Comparison of ENCODE assay signal across 8 cellular contexts in the genomic region with DNA sequence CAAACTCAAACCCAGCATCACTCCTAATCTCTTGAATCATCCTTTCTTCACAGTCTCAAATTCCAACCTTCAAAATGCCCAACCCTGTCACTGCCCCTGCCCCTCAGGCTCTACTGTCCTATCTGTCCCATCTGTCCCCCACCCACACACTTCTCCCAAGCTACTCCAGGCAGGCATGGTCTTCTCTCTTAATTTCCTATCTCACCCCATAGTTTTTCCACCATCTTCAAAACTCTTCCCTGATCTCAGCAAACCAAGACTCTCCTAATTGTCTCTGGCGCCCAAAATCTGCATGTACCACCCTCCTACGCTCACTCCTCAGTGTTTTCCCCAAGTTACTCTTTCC. TPM values are rescaled to one million over a fixed set of nuclear protein-coding genes. Genes with fewer than 3 reads are reported as not detected.
DNase-seq lines count a peak whose midpoint lies in the region; ATAC-seq and TF ChIP-seq lines count a peak whose summit lies in the region.

No MANE protein-coding gene starts in this region.

- H3K36me3 Mint-ChIP-seq in WTC11 (no peaks in the 10 kb centered on the region), glutamatergic neuron (ENCODE audit: unreplicated experiment) (no peaks in the 10 kb centered on the region)

- CTCF ChIA-PET in WTC11 (lab: Charles Lee): interaction anchor here (0.6 to 1.1 kb wide), 5 partner anchors 12 to 255 kb away, joined by 3 to 9 read pairs (median 4); no protein-coding TSS in a partner anchor

- H3K27me3 Mint-ChIP-seq in WTC11 (ENCODE audit: low read depth) (no peaks in the 10 kb centered on the region), glutamatergic neuron (ENCODE audit: unreplicated experiment) (peaks cover 3% of the 10 kb centered on the region)

- H3K27ac Mint-ChIP-seq in WTC11 (peak overlapping the region; percentile 87), glutamatergic neuron (ENCODE audit: unreplicated experiment) (peak overlapping the region; percentile 96)

- peak overlapping the region; percentile 64 to 91 (median 81) for H3K4me3 ChIP-seq in skeletal muscle tissue (ENCODE audit: low read length in 3 of 3)

- peak overlapping the region; percentile 98 for H3K27ac ChIP-seq in skeletal muscle tissue (ENCODE audit: low read depth, low read length)

- ATAC-seq in GM21723 (IDR thresholded peaks at IDR 0.05; ENCODE audit: unreplicated experiment) (peak; percentile 3), WTC11 (no peak)

- TF ChIP-seq CTCF in WTC11 (IDR thresholded peaks at IDR 0.05) (no peak), glutamatergic neuron (IDR thresholded peaks at IDR 0.05; ENCODE audit: partially characterized antibody, unreplicated experiment) (no peak)

- no peaks in the 10 kb centered on the region for H3K9me3 ChIP-seq in skeletal muscle tissue (ENCODE audit: control insufficient read depth in 3 of 3, low read length in 3 of 3)

- H3K4me1 Mint-ChIP-seq in WTC11: peaks cover 6% of the 10 kb centered on the region
- peaks cover 2% of the 10 kb centered on the region for H3K4me1 Mint-ChIP-seq in glutamatergic neuron (ENCODE audit: low read depth, unreplicated experiment)

- POLR2A ChIA-PET in WTC11 (lab: Charles Lee): interaction anchor here (0.5 to 1.2 kb wide), 3 partner anchors 16 to 188 kb away, joined by 3 to 8 read pairs (median 5); no protein-coding TSS in a partner anchor

- H3K27me3 ChIP-seq in skeletal muscle tissue (ENCODE audit: control insufficient read depth in 3 of 3, insufficient read depth in 3 of 3, low read length in 3 of 3): no peaks in the 10 kb centered on the region

- H3K36me3 ChIP-seq in skeletal muscle tissue (ENCODE audit: control insufficient read depth in 3 of 3, insufficient read depth in 3 of 3, low read length in 3 of 3): no peaks in the 10 kb centered on the region

- H3K4me3 Mint-ChIP-seq in WTC11 (peak overlapping the region; percentile 95), glutamatergic neuron (ENCODE audit: unreplicated experiment) (peak overlapping the region; percentile 99)

- peak overlapping the region; percentile 86 to 92 (median 87) for H3K9ac ChIP-seq in skeletal muscle tissue (ENCODE audit: low read depth in 1 of 3, low read length in 3 of 3)

- no peak for DNase-seq in WTC11 (ENCODE audit: low spot score)
- DNase-seq in glutamatergic neuron: no peak
- DNase-seq in iPS-NIHi7 (ENCODE audit: extremely low spot score): no peak
- no peak for DNase-seq in activated CD4-positive, alpha-beta T cell treated with anti-CD3 and anti-CD28 coated beads, Interleukin-2, amount 50 U/mL, for 48 hours
- DNase-seq in T-helper 9 cell: no peak
- no peak for DNase-seq in HT-29 (ENCODE audit: low spot score)

- H3K4me1 ChIP-seq in skeletal muscle tissue (ENCODE audit: control insufficient read depth in 3 of 3, insufficient read depth in 3 of 3, low read length in 3 of 3): peaks cover 2 to 11% (median 8%) of the 10 kb centered on the region in 3 donors

- H3K9me3 Mint-ChIP-seq in WTC11 (no peaks in the 10 kb centered on the region), glutamatergic neuron (ENCODE audit: unreplicated experiment) (peaks cover 4% of the 10 kb centered on the region)

TF ChIP-seq in WTC11, 78 proteins besides CTCF, POLR2A, EP300 and RAD21 (continues in another document):
- TF ChIP-seq, protein P1, sequence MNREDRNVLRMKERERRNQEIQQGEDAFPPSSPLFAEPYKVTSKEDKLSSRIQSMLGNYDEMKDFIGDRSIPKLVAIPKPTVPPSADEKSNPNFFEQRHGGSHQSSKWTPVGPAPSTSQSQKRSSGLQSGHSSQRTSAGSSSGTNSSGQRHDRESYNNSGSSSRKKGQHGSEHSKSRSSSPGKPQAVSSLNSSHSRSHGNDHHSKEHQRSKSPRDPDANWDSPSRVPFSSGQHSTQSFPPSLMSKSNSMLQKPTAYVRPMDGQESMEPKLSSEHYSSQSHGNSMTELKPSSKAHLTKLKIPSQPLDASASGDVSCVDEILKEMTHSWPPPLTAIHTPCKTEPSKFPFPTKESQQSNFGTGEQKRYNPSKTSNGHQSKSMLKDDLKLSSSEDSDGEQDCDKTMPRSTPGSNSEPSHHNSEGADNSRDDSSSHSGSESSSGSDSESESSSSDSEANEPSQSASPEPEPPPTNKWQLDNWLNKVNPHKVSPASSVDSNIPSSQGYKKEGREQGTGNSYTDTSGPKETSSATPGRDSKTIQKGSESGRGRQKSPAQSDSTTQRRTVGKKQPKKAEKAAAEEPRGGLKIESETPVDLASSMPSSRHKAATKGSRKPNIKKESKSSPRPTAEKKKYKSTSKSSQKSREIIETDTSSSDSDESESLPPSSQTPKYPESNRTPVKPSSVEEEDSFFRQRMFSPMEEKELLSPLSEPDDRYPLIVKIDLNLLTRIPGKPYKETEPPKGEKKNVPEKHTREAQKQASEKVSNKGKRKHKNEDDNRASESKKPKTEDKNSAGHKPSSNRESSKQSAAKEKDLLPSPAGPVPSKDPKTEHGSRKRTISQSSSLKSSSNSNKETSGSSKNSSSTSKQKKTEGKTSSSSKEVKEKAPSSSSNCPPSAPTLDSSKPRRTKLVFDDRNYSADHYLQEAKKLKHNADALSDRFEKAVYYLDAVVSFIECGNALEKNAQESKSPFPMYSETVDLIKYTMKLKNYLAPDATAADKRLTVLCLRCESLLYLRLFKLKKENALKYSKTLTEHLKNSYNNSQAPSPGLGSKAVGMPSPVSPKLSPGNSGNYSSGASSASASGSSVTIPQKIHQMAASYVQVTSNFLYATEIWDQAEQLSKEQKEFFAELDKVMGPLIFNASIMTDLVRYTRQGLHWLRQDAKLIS (CRISPR knock-in tag; IDR thresholded peaks at IDR 0.05; ENCODE audit: borderline replicate concordance): no peak
- TF ChIP-seq, protein P2, sequence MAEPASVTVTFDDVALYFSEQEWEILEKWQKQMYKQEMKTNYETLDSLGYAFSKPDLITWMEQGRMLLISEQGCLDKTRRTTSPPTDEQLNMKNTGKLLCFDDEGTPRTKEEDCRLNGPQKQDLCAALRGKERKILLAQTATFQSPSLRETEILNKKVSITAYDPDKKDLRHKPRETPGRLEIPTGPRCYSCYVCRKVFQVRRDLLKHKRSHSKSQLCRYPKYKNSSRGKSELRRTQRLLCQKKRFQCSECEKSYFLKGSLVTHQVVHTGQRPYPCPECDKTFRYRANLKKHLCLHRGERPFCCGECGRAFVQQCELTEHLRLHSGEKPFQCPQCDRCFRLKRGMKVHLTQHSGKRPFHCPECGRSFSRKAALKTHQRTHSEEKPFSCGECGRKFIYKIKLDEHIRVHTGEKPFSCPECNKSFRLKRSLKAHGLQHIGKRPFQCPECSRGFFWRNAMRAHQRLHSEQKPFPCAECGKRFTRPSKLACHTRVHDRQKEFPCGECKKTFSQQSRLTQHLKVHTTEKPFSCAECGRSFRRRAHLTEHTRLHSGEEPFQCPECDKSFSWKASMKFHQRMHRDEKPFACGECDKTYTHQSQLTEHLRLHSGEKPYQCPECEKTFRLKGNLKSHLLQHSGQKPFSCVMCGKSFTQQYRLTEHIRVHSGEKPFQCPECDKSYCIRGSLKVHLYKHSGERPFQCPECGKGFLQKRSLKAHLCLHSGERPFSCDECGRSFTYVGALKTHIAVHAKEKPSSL (CRISPR knock-in tag; conservative IDR thresholded peaks at IDR 0.05): no peak
- no peak for TF ChIP-seq GABPB1 (CRISPR knock-in tag; IDR thresholded peaks at IDR 0.05)
- TF ChIP-seq, protein P3, sequence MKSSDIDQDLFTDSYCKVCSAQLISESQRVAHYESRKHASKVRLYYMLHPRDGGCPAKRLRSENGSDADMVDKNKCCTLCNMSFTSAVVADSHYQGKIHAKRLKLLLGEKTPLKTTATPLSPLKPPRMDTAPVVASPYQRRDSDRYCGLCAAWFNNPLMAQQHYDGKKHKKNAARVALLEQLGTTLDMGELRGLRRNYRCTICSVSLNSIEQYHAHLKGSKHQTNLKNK (CRISPR knock-in tag; IDR thresholded peaks at IDR 0.05): no peak
- TF ChIP-seq, protein P4, sequence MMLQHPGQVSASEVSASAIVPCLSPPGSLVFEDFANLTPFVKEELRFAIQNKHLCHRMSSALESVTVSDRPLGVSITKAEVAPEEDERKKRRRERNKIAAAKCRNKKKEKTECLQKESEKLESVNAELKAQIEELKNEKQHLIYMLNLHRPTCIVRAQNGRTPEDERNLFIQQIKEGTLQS (CRISPR knock-in tag; conservative IDR thresholded peaks at IDR 0.05): no peak
- TF ChIP-seq, protein P5, sequence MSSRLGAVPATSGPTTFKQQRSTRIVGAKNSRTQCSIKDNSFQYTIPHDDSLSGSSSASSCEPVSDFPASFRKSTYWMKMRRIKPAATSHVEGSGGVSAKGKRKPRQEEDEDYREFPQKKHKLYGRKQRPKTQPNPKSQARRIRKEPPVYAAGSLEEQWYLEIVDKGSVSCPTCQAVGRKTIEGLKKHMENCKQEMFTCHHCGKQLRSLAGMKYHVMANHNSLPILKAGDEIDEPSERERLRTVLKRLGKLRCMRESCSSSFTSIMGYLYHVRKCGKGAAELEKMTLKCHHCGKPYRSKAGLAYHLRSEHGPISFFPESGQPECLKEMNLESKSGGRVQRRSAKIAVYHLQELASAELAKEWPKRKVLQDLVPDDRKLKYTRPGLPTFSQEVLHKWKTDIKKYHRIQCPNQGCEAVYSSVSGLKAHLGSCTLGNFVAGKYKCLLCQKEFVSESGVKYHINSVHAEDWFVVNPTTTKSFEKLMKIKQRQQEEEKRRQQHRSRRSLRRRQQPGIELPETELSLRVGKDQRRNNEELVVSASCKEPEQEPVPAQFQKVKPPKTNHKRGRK (CRISPR knock-in tag; IDR thresholded peaks at IDR 0.05; ENCODE audit: borderline replicate concordance): no peak
- TF ChIP-seq ETV6 (CRISPR knock-in tag; IDR thresholded peaks at IDR 0.05): no peak
- TF ChIP-seq ESRRA (CRISPR knock-in tag; IDR thresholded peaks at IDR 0.05; ENCODE audit: borderline replicate concordance): no peak
- TF ChIP-seq, protein P6, sequence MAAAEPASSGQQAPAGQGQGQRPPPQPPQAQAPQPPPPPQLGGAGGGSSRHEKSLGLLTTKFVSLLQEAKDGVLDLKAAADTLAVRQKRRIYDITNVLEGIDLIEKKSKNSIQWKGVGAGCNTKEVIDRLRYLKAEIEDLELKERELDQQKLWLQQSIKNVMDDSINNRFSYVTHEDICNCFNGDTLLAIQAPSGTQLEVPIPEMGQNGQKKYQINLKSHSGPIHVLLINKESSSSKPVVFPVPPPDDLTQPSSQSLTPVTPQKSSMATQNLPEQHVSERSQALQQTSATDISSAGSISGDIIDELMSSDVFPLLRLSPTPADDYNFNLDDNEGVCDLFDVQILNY (CRISPR knock-in tag; IDR thresholded peaks at IDR 0.05): no peak
- TF ChIP-seq OVOL2 (CRISPR knock-in tag; IDR thresholded peaks at IDR 0.05; ENCODE audit: borderline replicate concordance): no peak
- TF ChIP-seq RORB (CRISPR knock-in tag; IDR thresholded peaks at IDR 0.05): no peak
- TF ChIP-seq MYBL2 (CRISPR knock-in tag; IDR thresholded peaks at IDR 0.05): no peak
- TF ChIP-seq FOXJ3 (CRISPR knock-in tag; IDR thresholded peaks at IDR 0.05; ENCODE audit: borderline replicate concordance): no peak
- no peak for TF ChIP-seq ZBTB21 (CRISPR knock-in tag; IDR thresholded peaks at IDR 0.05; ENCODE audit: borderline replicate concordance)
- no peak for TF ChIP-seq JUN (CRISPR knock-in tag; IDR thresholded peaks at IDR 0.05)

RNA-seq across cellular contexts. Expression of a gene that starts 0.6 kb away (rescaled TPM):
- total RNA-seq in WTC11 (2021) (28.8 to 33.8 TPM (median 31.2 TPM) in 3 replicates), glutamatergic neuron (ENCODE audit: unreplicated experiment) (48.9 TPM), skeletal muscle tissue (83.0 TPM)
- total RNA-seq in HT-29 (2014; rRNA removed; shearing (Covaris generic)): 16.1 and 21.8 TPM in 2 replicates
